In the genomic region with DNA sequence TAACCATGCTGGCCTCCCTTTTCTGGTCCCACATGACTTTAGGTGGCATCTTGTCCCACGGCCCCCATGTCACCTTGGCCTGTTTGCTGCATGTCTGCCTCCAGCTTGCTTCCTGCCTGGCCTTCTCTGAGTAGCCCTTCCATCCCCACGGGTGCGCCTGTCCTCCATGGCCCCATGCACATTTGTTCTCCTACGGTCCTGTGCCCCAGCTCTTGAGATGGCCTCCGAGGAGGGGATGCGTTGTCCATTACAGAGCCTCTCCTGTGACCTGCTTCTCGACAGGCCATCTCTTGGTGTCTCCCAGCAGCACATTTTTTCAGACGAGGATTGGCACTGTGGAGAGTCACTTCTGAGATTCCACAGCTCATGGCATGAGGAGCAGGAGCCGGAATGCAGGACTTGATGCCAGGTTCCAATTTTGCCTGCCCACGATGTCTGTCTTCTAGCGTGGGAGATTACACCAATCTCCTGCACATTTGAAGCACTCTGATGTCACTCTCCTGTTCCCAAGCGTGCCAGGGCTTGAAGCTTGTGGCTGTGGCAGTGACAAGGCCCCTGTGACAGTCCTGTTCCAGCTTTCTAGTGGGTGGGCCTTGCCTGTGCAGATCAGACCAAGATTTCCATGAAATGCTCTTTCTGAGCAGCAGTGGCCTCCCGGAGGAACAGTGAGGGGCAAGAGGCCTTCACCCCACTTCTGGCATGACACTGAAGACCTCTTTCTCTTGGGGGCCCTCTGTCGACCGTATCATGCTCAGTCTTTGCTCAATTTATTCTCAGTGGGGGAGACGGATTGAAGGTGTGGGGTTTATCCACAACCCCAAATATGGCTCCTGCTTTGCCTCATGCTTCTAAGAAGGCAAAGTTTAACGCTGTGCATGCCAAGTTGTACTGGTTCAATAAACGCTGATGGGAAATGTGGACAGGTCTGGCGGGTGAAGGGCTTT, we compare ENCODE assay signal across 20 cellular contexts. TPM values are rescaled to one million over a fixed set of nuclear protein-coding genes. Genes with fewer than 3 reads are reported as not detected.
A peak's percentile ranks its signal among the peaks of the same experiment; 100 is the strongest.
DNase-seq lines count a peak whose midpoint lies in the region; ATAC-seq and TF ChIP-seq lines count a peak whose summit lies in the region.
"Had no signal": no experiment of that assay in that cellular context is flagged by ENCODE, and none has a peak within 500 bp of the region (broad histone marks: within the 10 kb centered on the region; RNA-seq: fewer than 3 reads in every experiment).

No MANE protein-coding gene starts in this region.

- H3K27ac ChIP-seq in left ventricle myocardium inferior (replicated peaks), result no peak overlapping the region
- H3K27ac ChIP-seq: KMS-11, Peyer's patch had no signal

- POLR2A ChIA-PET in activated B cell treated with CpG ODN at 0.5 μM for 24 hours (lab: Charles Lee), result interaction anchor here (1.2 to 2.5 kb wide), 3 partner anchors 14 to 40 kb away, joined by 5 to 22 read pairs (median 16); a partner anchor contains a TSS
- POLR2A ChIA-PET in activated CD4-positive, alpha-beta memory T cell treated with anti-CD3 and anti-CD28 coated beads, Interleukin-2, amount 10 ng/mL, durations not matched to agents 7 days and 5 days (lab: Charles Lee), result no interaction called here

- no peaks in the 10 kb centered on the region for H3K9me3 Mint-ChIP-seq in activated B cell treated with CpG ODN at 0.5 μM for 24 hours
- no peaks in the 10 kb centered on the region for H3K9me3 Mint-ChIP-seq in memory B cell
- H3K9me3 Mint-ChIP-seq in activated CD4-positive, alpha-beta memory T cell treated with anti-CD3 and anti-CD28 coated beads, Interleukin-2, amount 10 ng/mL, durations not matched to agents 7 days and 5 days, result no peaks in the 10 kb centered on the region

- H3K36me3 ChIP-seq in left ventricle myocardium inferior, result no peaks in the 10 kb centered on the region
- H3K36me3 ChIP-seq: Peyer's patch had no signal

- no peak for DNase-seq in Right ventricle myocardium superior
- DNase-seq in left ventricle myocardium inferior, result no peak
- no peak for DNase-seq in activated B cell treated with CpG ODN at 0.5 μM for 24 hours
- peak in 1 of 2 donors; percentile 24 for DNase-seq in memory B cell (ENCODE audit: low spot score in 2 of 2)
- DNase-seq in NCI-H226, result no peak
- DNase-seq in stimulated activated CD4-positive, alpha-beta T cell treated with anti-CD3 and anti-CD28 coated beads, Interleukin-1b, Interleukin-23, amount 100 ng/mL, for 48 hours, result no peak
- DNase-seq in UCSD-AML1 (lab: John Stamatoyannopoulos, UW; ENCODE audit: unreplicated experiment), result no peak
- DNase-seq in activated CD4-positive, alpha-beta memory T cell treated with anti-CD3 and anti-CD28 coated beads, Interleukin-2, amount 10 ng/mL, durations not matched to agents 7 days and 5 days, result no peak
- DNase-seq: 8988T, C1 segment of cervical spinal cord, DMS 273 treated with DMSO at 0.1 percent for 48 hours, EL, MM.1S, NCI-H1105, NCI-H1694 treated with DMSO at 0.1 percent for 48 hours, NCI-H446 treated with DMSO at 0.1 percent for 48 hours, NCI-H748 treated with DMSO at 0.1 percent for 48 hours, Peyer's patch, SIG-M5 had no signal

- H3K4me3 ChIP-seq in left ventricle myocardium inferior, result no peak overlapping the region
- H3K4me3 ChIP-seq: Peyer's patch had no signal

- H3K36me3 Mint-ChIP-seq in activated B cell treated with CpG ODN at 0.5 μM for 24 hours (ENCODE audit: low read depth) (peaks cover 86% of the 10 kb centered on the region), memory B cell (peaks cover 25% of the 10 kb centered on the region)
- no peaks in the 10 kb centered on the region for H3K36me3 Mint-ChIP-seq in activated CD4-positive, alpha-beta memory T cell treated with anti-CD3 and anti-CD28 coated beads, Interleukin-2, amount 10 ng/mL, durations not matched to agents 7 days and 5 days (ENCODE audit: low read depth)

- H3K4me1 Mint-ChIP-seq in activated B cell treated with CpG ODN at 0.5 μM for 24 hours (peaks cover 98% of the 10 kb centered on the region), memory B cell (peaks cover 81% of the 10 kb centered on the region)
- no peaks in the 10 kb centered on the region for H3K4me1 Mint-ChIP-seq in activated CD4-positive, alpha-beta memory T cell treated with anti-CD3 and anti-CD28 coated beads, Interleukin-2, amount 10 ng/mL, durations not matched to agents 7 days and 5 days

- H3K27ac Mint-ChIP-seq in activated B cell treated with CpG ODN at 0.5 μM for 24 hours, result peak overlapping the region; percentile 80
- H3K27ac Mint-ChIP-seq in memory B cell, result peak overlapping the region; percentile 79
- H3K27ac Mint-ChIP-seq in activated CD4-positive, alpha-beta memory T cell treated with anti-CD3 and anti-CD28 coated beads, Interleukin-2, amount 10 ng/mL, durations not matched to agents 7 days and 5 days, result no peak overlapping the region

- peak; percentile 67 for ATAC-seq in Right ventricle myocardium superior (ENCODE audit: poor library complexity)
- no peak for ATAC-seq in activated B cell treated with CpG ODN at 0.5 μM for 24 hours (ENCODE audit: low read depth)
- ATAC-seq in memory B cell (ENCODE audit: low read depth), result peak; percentile 64

- H3K9me3 ChIP-seq in left ventricle myocardium inferior (replicated peaks), result no peaks in the 10 kb centered on the region
- H3K9me3 ChIP-seq: Peyer's patch had no signal

- CTCF ChIA-PET in activated B cell treated with CpG ODN at 0.5 μM for 24 hours (lab: Charles Lee), result interaction anchor here (2.4 to 3.2 kb wide), 2 partner anchors 38 to 39 kb away, joined by 12 to 17 read pairs; no protein-coding TSS in a partner anchor
- CTCF ChIA-PET in activated CD4-positive, alpha-beta memory T cell treated with anti-CD3 and anti-CD28 coated beads, Interleukin-2, amount 10 ng/mL, durations not matched to agents 7 days and 5 days (lab: Charles Lee), result no interaction called here

- TF ChIP-seq CTCF in left ventricle myocardium inferior (IDR thresholded peaks at IDR 0.05; ENCODE audit: borderline replicate concordance), result no peak
- TF ChIP-seq CTCF in activated B cell treated with CpG ODN at 0.5 μM for 24 hours (IDR thresholded peaks at IDR 0.05), result no peak

- no peaks in the 10 kb centered on the region for H3K27me3 ChIP-seq in left ventricle myocardium inferior (ENCODE audit: low read depth)
- H3K27me3 ChIP-seq: Peyer's patch had no signal

- H3K4me1 ChIP-seq in left ventricle myocardium inferior, result peaks cover 4% of the 10 kb centered on the region

- intact Hi-C loops in Right ventricle myocardium superior (cut with DNase I), result no loop called here
- intact Hi-C loops in left ventricle myocardium inferior (cut with micrococcal nuclease), result no loop called here
- intact Hi-C loops in activated B cell treated with CpG ODN at 0.5 μM for 24 hours (cut with micrococcal nuclease), result no loop called here

- H3K4me3 Mint-ChIP-seq in activated B cell treated with CpG ODN at 0.5 μM for 24 hours, result peak overlapping the region; percentile 55
- peak overlapping the region; percentile 9 for H3K4me3 Mint-ChIP-seq in memory B cell
- H3K4me3 Mint-ChIP-seq in activated CD4-positive, alpha-beta memory T cell treated with anti-CD3 and anti-CD28 coated beads, Interleukin-2, amount 10 ng/mL, durations not matched to agents 7 days and 5 days, result no peak overlapping the region

- H3K27me3 Mint-ChIP-seq in activated B cell treated with CpG ODN at 0.5 μM for 24 hours, result no peaks in the 10 kb centered on the region
- no peaks in the 10 kb centered on the region for H3K27me3 Mint-ChIP-seq in memory B cell
- H3K27me3 Mint-ChIP-seq in activated CD4-positive, alpha-beta memory T cell treated with anti-CD3 and anti-CD28 coated beads, Interleukin-2, amount 10 ng/mL, durations not matched to agents 7 days and 5 days, result no peaks in the 10 kb centered on the region

RNA-seq across cellular contexts. Expression of a gene that starts 13.4 kb away (rescaled TPM):
- 1.1 TPM for total RNA-seq in Right ventricle myocardium superior
- 1.5 TPM for total RNA-seq in left ventricle myocardium inferior
- total RNA-seq in activated B cell treated with CpG ODN at 0.5 μM for 24 hours, result 480 and 488 TPM in 2 replicates
- under 1 TPM in 1 of 2 experiments, not detected in 1; 0.08 TPM for total RNA-seq in activated CD4-positive, alpha-beta memory T cell treated with anti-CD3 and anti-CD28 coated beads, Interleukin-2, amount 10 ng/mL, durations not matched to agents 7 days and 5 days

Comparison
In these comparisons a context has a peak if more than half of its experiments do, and no peak if none do; other contexts are left out.
1. RNA of a gene that starts 13.4 kb away (total RNA-seq): 480 to 488 TPM in activated B cell treated with CpG ODN at 0.5 μM for 24 hours; 1.5 TPM in left ventricle myocardium inferior (single experiment), 1.1 TPM in Right ventricle myocardium superior (single experiment) and 0.08 TPM in activated CD4-positive, alpha-beta memory T cell treated with anti-CD3 and anti-CD28 coated beads, Interleukin-2, amount 10 ng/mL, durations not matched to agents 7 days and 5 days; every median in the first group is over 100 times any median in the second.